In genomic region chr12:48002773-48003218, GRCh38 we compare ENCODE assay signal across 8 cellular contexts. TPM values are rescaled to one million over a fixed set of nuclear protein-coding genes. Genes with fewer than 3 reads are reported as not detected.
DNase-seq lines count a peak whose midpoint lies in the region; ATAC-seq and TF ChIP-seq lines count a peak whose summit lies in the region.

No MANE protein-coding gene starts in this region.

- no peak overlapping the region for H3K4me3 ChIP-seq in CD4-positive, CD25-positive, alpha-beta regulatory T cell (ENCODE audit: low read depth, low read length)

- H3K36me3 ChIP-seq in CD4-positive, CD25-positive, alpha-beta regulatory T cell (ENCODE audit: control insufficient read depth, insufficient read depth, low read length): no peaks in the 10 kb centered on the region

- no peaks in the 10 kb centered on the region for H3K9me3 ChIP-seq in CD4-positive, CD25-positive, alpha-beta regulatory T cell (ENCODE audit: control insufficient read depth in 2 of 2, low read length in 2 of 2)

- H3K4me3 Mint-ChIP-seq in CD4-positive, CD25-positive, alpha-beta regulatory T cell: peak overlapping the region in 3 of 4 donors; percentile 68 to 85 (median 75)
- peak overlapping the region; percentile 88 for H3K4me3 Mint-ChIP-seq in nephron

- H3K27me3 ChIP-seq in CD4-positive, CD25-positive, alpha-beta regulatory T cell (ENCODE audit: control insufficient read depth, insufficient read depth, low read length): peaks cover 51% of the 10 kb centered on the region

- no peak for ATAC-seq in CD4-positive, CD25-positive, alpha-beta regulatory T cell (ENCODE audit: low read depth in 2 of 2)
- ATAC-seq in HG03439 (IDR thresholded peaks at IDR 0.05; ENCODE audit: unreplicated experiment): no peak
- ATAC-seq in HG02642 (IDR thresholded peaks at IDR 0.05; ENCODE audit: poor library complexity, unreplicated experiment): no peak

- peak overlapping the region in 1 of 3 donors; percentile 5 for H3K27ac Mint-ChIP-seq in CD4-positive, CD25-positive, alpha-beta regulatory T cell
- peak overlapping the region in 1 of 3 experiments; percentile 68 for H3K27ac Mint-ChIP-seq in nephron

- TF ChIP-seq CTCF in nephron (IDR thresholded peaks at IDR 0.05; ENCODE audit: unreplicated experiment in 3 of 3): no peak

- H3K4me1 Mint-ChIP-seq in CD4-positive, CD25-positive, alpha-beta regulatory T cell: peaks cover 11 to 39% (median 22%) of the 10 kb centered on the region in 4 donors
- peaks cover 57% of the 10 kb centered on the region for H3K4me1 Mint-ChIP-seq in nephron

- H3K4me1 ChIP-seq in CD4-positive, CD25-positive, alpha-beta regulatory T cell (ENCODE audit: control insufficient read depth, insufficient read depth, low read length, poor library complexity, severe bottlenecking): peaks cover 37% of the 10 kb centered on the region

- peaks cover 0 to 2% (median 0%) of the 10 kb centered on the region in 7 donors for H3K9me3 Mint-ChIP-seq in CD4-positive, CD25-positive, alpha-beta regulatory T cell
- no peaks in the 10 kb centered on the region for H3K9me3 Mint-ChIP-seq in nephron

- H3K36me3 Mint-ChIP-seq in CD4-positive, CD25-positive, alpha-beta regulatory T cell: no peaks in the 10 kb centered on the region
- peaks cover 14% of the 10 kb centered on the region for H3K36me3 Mint-ChIP-seq in nephron (ENCODE audit: low read depth)

- no peak for DNase-seq in CD4-positive, CD25-positive, alpha-beta regulatory T cell
- DNase-seq in M059J (ENCODE audit: low read depth): peak; percentile 30
- peak; percentile 85 for DNase-seq in ecto neural progenitor cell (ENCODE audit: low spot score)
- no peak for DNase-seq in HUDEP-2 (lab: John Stamatoyannopoulos, UW; ENCODE audit: unreplicated experiment in 76 of 76)
- DNase-seq in effector CD4-positive, alpha-beta T cell: no peak

- no peak overlapping the region for H3K27ac ChIP-seq in CD4-positive, CD25-positive, alpha-beta regulatory T cell (ENCODE audit: insufficient read depth, low read length, poor library complexity, severe bottlenecking)

- peaks cover 97% of the 10 kb centered on the region for H3K27me3 Mint-ChIP-seq in CD4-positive, CD25-positive, alpha-beta regulatory T cell
- peaks cover 100% of the 10 kb centered on the region for H3K27me3 Mint-ChIP-seq in nephron (ENCODE audit: low read depth)

RNA-seq across cellular contexts. Expression of gene COL2A1, which starts 1.5 kb away (rescaled TPM):
- not detected for total RNA-seq in CD4-positive, CD25-positive, alpha-beta regulatory T cell
- not detected for polyA plus RNA-seq in CD4-positive, CD25-positive, alpha-beta regulatory T cell
- 0.25 TPM in 1 of 2 replicates, not detected in the other for total RNA-seq in M059J (2014; rRNA removed; shearing (Covaris generic))

RNA-seq across cellular contexts. Expression of gene TMEM106C, which starts 39.4 kb away (rescaled TPM):
- 26.4 TPM for total RNA-seq in CD4-positive, CD25-positive, alpha-beta regulatory T cell
- polyA plus RNA-seq in CD4-positive, CD25-positive, alpha-beta regulatory T cell: 10 to 100 TPM; 54.1 to 74.8 (median 68.8) TPM
- total RNA-seq in M059J (2014; rRNA removed; shearing (Covaris generic)): 282 and 530 TPM in 2 replicates

Comparison
In these comparisons a context has a peak if more than half of its experiments do, and no peak if none do; other contexts are left out.
1. DNase-seq: peak in M059J (single experiment) and ecto neural progenitor cell (single experiment); none in CD4-positive, CD25-positive, alpha-beta regulatory T cell (0 of 3), HUDEP-2 (0 of 76) and effector CD4-positive, alpha-beta T cell (single experiment).
2. RNA of gene TMEM106C, which starts 39.4 kb away (total RNA-seq): 282 to 530 TPM in M059J; 26.4 TPM in CD4-positive, CD25-positive, alpha-beta regulatory T cell (single experiment); every median in the first group is over 10 times any median in the second.